In genomic region chr6:56742122-56742791, GRCh38 we compare ENCODE assay signal across 8 cellular contexts.
DNase-seq lines count a peak whose midpoint lies in the region; ATAC-seq and TF ChIP-seq lines count a peak whose summit lies in the region.

No MANE protein-coding gene starts in this region.

- H3K27me3 Mint-ChIP-seq in effector memory CD8-positive, alpha-beta T cell: no peaks in the 10 kb centered on the region

- intact Hi-C loops in sciatic nerve (cut with DNase I): no loop called here

- peak overlapping the region; percentile 25 for H3K4me3 ChIP-seq in epithelial cell of esophagus (ENCODE audit: low read length)

- no peak overlapping the region for H3K4me3 Mint-ChIP-seq in effector memory CD8-positive, alpha-beta T cell

- DNase-seq in epithelial cell of esophagus (ENCODE audit: low read depth) (peak; percentile 61), sciatic nerve (ENCODE audit: low spot score) (no peak), glomerular visceral epithelial cell (ENCODE audit: extremely low spot score) (no peak), LoVo (ENCODE audit: low spot score) (no peak)
- DNase-seq in activated CD4-positive, alpha-beta T cell treated with anti-CD3 and anti-CD28 coated beads for 1 hour: no peak
- DNase-seq in effector memory CD8-positive, alpha-beta T cell: no peak

- H3K27ac Mint-ChIP-seq in effector memory CD8-positive, alpha-beta T cell: no peak overlapping the region

- no peak for TF ChIP-seq CTCF in epithelial cell of esophagus (IDR thresholded peaks at IDR 0.05; ENCODE audit: insufficient read depth, low read depth, low read length, missing control alignments)

- no peaks in the 10 kb centered on the region for H3K9me3 Mint-ChIP-seq in effector memory CD8-positive, alpha-beta T cell

- ATAC-seq in GM19025 (IDR thresholded peaks at IDR 0.05; ENCODE audit: low read depth, unreplicated experiment) (peak; percentile 77), HG03103 (IDR thresholded peaks at IDR 0.05; ENCODE audit: low read depth, unreplicated experiment) (peak; percentile 60), sciatic nerve (peak; percentile 57)
- ATAC-seq in effector memory CD8-positive, alpha-beta T cell (replicated peaks): no peak

- no peaks in the 10 kb centered on the region for H3K4me1 Mint-ChIP-seq in effector memory CD8-positive, alpha-beta T cell (ENCODE audit: low read depth in 2 of 2)

- no peaks in the 10 kb centered on the region for H3K36me3 Mint-ChIP-seq in effector memory CD8-positive, alpha-beta T cell (ENCODE audit: insufficient read depth)
